Comparison of ENCODE assay signal across 15 cellular contexts in genomic region chr6:43125119-43125518, GRCh38. TPM values are rescaled to one million over a fixed set of nuclear protein-coding genes. Genes with fewer than 3 reads are reported as not detected.
DNase-seq lines count a peak whose midpoint lies in the region; TF ChIP-seq lines count a peak whose summit lies in the region.
"Had no signal": no experiment of that assay in that cellular context is flagged by ENCODE, and none has a peak within 500 bp of the region (broad histone marks: within the 10 kb centered on the region; RNA-seq: fewer than 3 reads in every experiment).

No MANE protein-coding gene starts in this region.

- no peaks in the 10 kb centered on the region for H3K9me3 ChIP-seq in breast epithelium
- H3K9me3 ChIP-seq in mesenchymal stem cell (ENCODE audit: control insufficient read depth, low read length), result no peaks in the 10 kb centered on the region
- no peaks in the 10 kb centered on the region for H3K9me3 ChIP-seq in vagina
- H3K9me3 ChIP-seq: mucosa of descending colon, sigmoid colon had no signal

- peaks cover 11% of the 10 kb centered on the region for H3K79me1 ChIP-seq in mesenchymal stem cell (replicated peaks; ENCODE audit: low read length, poor library complexity, severe bottlenecking)

- H2BK5ac ChIP-seq in mesenchymal stem cell (ENCODE audit: low read depth, low read length, poor library complexity, severe bottlenecking), result peak overlapping the region; percentile 33

- CTCF ChIA-PET in MCF 10A (lab: Yijun Ruan, JAX), result interaction anchor here (0.7 to 1.7 kb wide), 4 partner anchors 19 to 223 kb away, joined by 3 to 8 read pairs (median 4); no protein-coding TSS in a partner anchor

- H2AFZ ChIP-seq in mesenchymal stem cell (ENCODE audit: low read depth, low read length), result no peak overlapping the region

- H3K14ac ChIP-seq in mesenchymal stem cell (ENCODE audit: low read length in 2 of 2), result no peak overlapping the region

- H3K36me3 ChIP-seq in breast epithelium (no peaks in the 10 kb centered on the region), mesenchymal stem cell (ENCODE audit: control insufficient read depth in 1 of 2, insufficient read depth in 2 of 2, low read depth in 1 of 2, low read length in 2 of 2) (peaks cover 0 to 12% of the 10 kb centered on the region in 2 experiments), vagina (no peaks in the 10 kb centered on the region)
- H3K36me3 ChIP-seq: sigmoid colon had no signal

- H3K4me1 ChIP-seq in breast epithelium, result peaks cover 16 to 28% of the 10 kb centered on the region in 2 donors
- peaks cover 78% of the 10 kb centered on the region for H3K4me1 ChIP-seq in mesenchymal stem cell (ENCODE audit: control insufficient read depth, insufficient read depth, low read depth, low read length)
- peaks cover 80% of the 10 kb centered on the region for H3K4me1 ChIP-seq in vagina

- intact Hi-C loops in breast epithelium (cut with DNase I; ENCODE audit: low total_unique reads) (no loop called here), MCF 10A (cut with micrococcal nuclease) (no loop called here), vagina (cut with DNase I) (loop anchor here (10.0 kb wide), 1 partner anchor 50 kb away; the partner anchor contains the start of gene PTK7)

- TF ChIP-seq CTCF in breast epithelium (IDR thresholded peaks at IDR 0.05) (no peak), MCF 10A (IDR thresholded peaks at IDR 0.05; ENCODE audit: unreplicated experiment) (no peak), vagina (IDR thresholded peaks at IDR 0.05) (no peak)

- H2BK15ac ChIP-seq in mesenchymal stem cell (ENCODE audit: low read depth, poor library complexity, severe bottlenecking), result no peak overlapping the region

- no peak overlapping the region for H3K23ac ChIP-seq in mesenchymal stem cell (ENCODE audit: low read length in 2 of 2)

- H4K8ac ChIP-seq in mesenchymal stem cell (ENCODE audit: low read length), result peak overlapping the region; percentile 10

- no peak overlapping the region for H3K9ac ChIP-seq in mesenchymal stem cell (ENCODE audit: low read length)

- H3K18ac ChIP-seq in mesenchymal stem cell (ENCODE audit: low read depth in 1 of 2, low read length in 2 of 2), result peak overlapping the region in 1 of 2 experiments; percentile 54

- no peak overlapping the region for H3K4me3 ChIP-seq in breast epithelium
- H3K4me3 ChIP-seq in mesenchymal stem cell (ENCODE audit: insufficient read depth in 1 of 2, low read depth in 1 of 2, low read length in 2 of 2), result no peak overlapping the region
- no peak overlapping the region for H3K4me3 ChIP-seq in vagina
- H3K4me3 ChIP-seq: GM12878, mucosa of descending colon, sigmoid colon had no signal

- POLR2A ChIA-PET in MCF 10A (lab: Yijun Ruan, JAX), result interaction anchor here (0.5 to 1.5 kb wide), 7 partner anchors 10 to 70 kb away, joined by 3 to 6 read pairs (median 3); no protein-coding TSS in a partner anchor

- H3K27me3 Mint-ChIP-seq in MCF 10A (ENCODE audit: insufficient read depth, unreplicated experiment), result no peaks in the 10 kb centered on the region

- H2BK120ac ChIP-seq in mesenchymal stem cell (ENCODE audit: low read depth, low read length), result no peak overlapping the region

- H3K36me3 Mint-ChIP-seq in MCF 10A (ENCODE audit: insufficient read depth, unreplicated experiment), result peaks cover 6% of the 10 kb centered on the region

- peak overlapping the region; percentile 90 for H2AK5ac ChIP-seq in mesenchymal stem cell (ENCODE audit: low read length, severe bottlenecking)

- H3K4me3 Mint-ChIP-seq in MCF 10A (ENCODE audit: unreplicated experiment), result no peak overlapping the region

- H3K4ac ChIP-seq in mesenchymal stem cell (ENCODE audit: low read depth in 1 of 2, low read length in 2 of 2), result peak overlapping the region in 1 of 2 experiments; percentile 2

- H2BK12ac ChIP-seq in mesenchymal stem cell (ENCODE audit: low read length in 2 of 2), result peak overlapping the region in 1 of 2 experiments; percentile 59

- no peak overlapping the region for H3K27ac Mint-ChIP-seq in MCF 10A (ENCODE audit: low read depth, unreplicated experiment)

- no TSS peak for BruUV-seq in MCF 10A (replicated peaks; lab: Mats Ljungman, UMichigan)

- H3K27ac ChIP-seq in breast epithelium (peak overlapping the region; percentile 18 to 88), mesenchymal stem cell (ENCODE audit: low read length, poor library complexity, severe bottlenecking) (peak overlapping the region; percentile 82), vagina (peak overlapping the region; percentile 85)
- H3K27ac ChIP-seq: 22Rv1, HL-60, sigmoid colon had no signal

- DNase-seq in breast epithelium (ENCODE audit: low spot score in 2 of 2) (no peak), MCF 10A (ENCODE audit: unreplicated experiment) (no peak), brain pericyte (ENCODE audit: low read depth, low spot score) (peak; percentile 60), mesenchymal stem cell (peak; percentile 96), vagina (ENCODE audit: extremely low spot score in 2 of 2) (no peak), NCI-H1092 (lab: John Stamatoyannopoulos, UW) (no peak), NOMO-1 treated with dmso at 0.1 percent for 144 hours (lab: John Stamatoyannopoulos, UW; ENCODE audit: unreplicated experiment) (no peak), HT-29 (ENCODE audit: low spot score) (no peak)
- DNase-seq: activated CD4-positive, CD25-positive, alpha-beta regulatory T cell treated with anti-CD3 and anti-CD28 coated beads, Interleukin-2, amount 50 U/mL, for 72 hours; MM.1S; sigmoid colon had no signal

- H3K4me1 Mint-ChIP-seq in MCF 10A (ENCODE audit: insufficient read depth, unreplicated experiment), result peaks cover 40% of the 10 kb centered on the region

- H3K4me2 ChIP-seq in mesenchymal stem cell (ENCODE audit: low read length, poor library complexity, severe bottlenecking), result no peak overlapping the region

- no peaks in the 10 kb centered on the region for H3K27me3 ChIP-seq in breast epithelium
- no peaks in the 10 kb centered on the region for H3K27me3 ChIP-seq in mesenchymal stem cell (ENCODE audit: control insufficient read depth in 1 of 2, insufficient read depth in 1 of 2, low read length in 2 of 2)
- no peaks in the 10 kb centered on the region for H3K27me3 ChIP-seq in vagina

- H4K91ac ChIP-seq in mesenchymal stem cell (ENCODE audit: low read length), result peak overlapping the region; percentile 29

- TF ChIP-seq POLR2A in breast epithelium (IDR thresholded peaks at IDR 0.05), result no peak
- no peak for TF ChIP-seq POLR2A in vagina (IDR thresholded peaks at IDR 0.05)

- no peaks in the 10 kb centered on the region for H3K9me3 Mint-ChIP-seq in MCF 10A (ENCODE audit: unreplicated experiment)

- 29% methylated on average over 5 of the region's 6 CpGs for WGBS in mesenchymal stem cell

RNA-seq across cellular contexts. Expression of gene SRF, which starts 46.0 kb away (rescaled TPM):
- total RNA-seq in breast epithelium, result 10 to 100 TPM; 18.1 to 32.1 (median 28.5) TPM
- total RNA-seq in MCF 10A (2022), result 29.7 and 32.1 TPM in 2 replicates
- polyA plus RNA-seq in mesenchymal stem cell (2013, experiment 1 of 2), result 30.1 TPM
- 29.6 TPM for polyA plus RNA-seq in mesenchymal stem cell (2013, experiment 2 of 2)
- 28.2 TPM for total RNA-seq in vagina
- 49.2 and 57.4 TPM in 2 replicates for total RNA-seq in HT-29 (2014; rRNA removed; shearing (Covaris generic))

RNA-seq across cellular contexts. Expression of gene PTK7, which starts 49.0 kb away (rescaled TPM):
- total RNA-seq in breast epithelium (10 to 100 TPM in 2 of 3 donors, 1 to 10 TPM in 1; 7.0 to 57.1 (median 52.1) TPM), MCF 10A (2022) (42.6 and 48.4 TPM in 2 replicates), vagina (62.1 TPM)
- 73.1 TPM for polyA plus RNA-seq in mesenchymal stem cell (2013, experiment 1 of 2)
- polyA plus RNA-seq in mesenchymal stem cell (2013, experiment 2 of 2), result 71.9 TPM
- 48.0 and 56.3 TPM in 2 replicates for total RNA-seq in HT-29 (2014; rRNA removed; shearing (Covaris generic))

RNA-seq across cellular contexts. Expression of gene CUL9, which starts 56.9 kb away (rescaled TPM):
- total RNA-seq in breast epithelium (10 to 100 TPM; 25.1 to 47.5 (median 43.3) TPM), MCF 10A (2022) (39.6 and 42.8 TPM in 2 replicates), vagina (49.1 TPM)
- 12.8 TPM for polyA plus RNA-seq in mesenchymal stem cell (2013, experiment 1 of 2)
- 11.6 TPM for polyA plus RNA-seq in mesenchymal stem cell (2013, experiment 2 of 2)
- 13.5 and 17.2 TPM in 2 replicates for total RNA-seq in HT-29 (2014; rRNA removed; shearing (Covaris generic))

Comparison
In these comparisons a context has a peak if more than half of its experiments do, and no peak if none do; other contexts are left out.
1. DNase-seq: peak in brain pericyte (single experiment) and mesenchymal stem cell (single experiment); none in breast epithelium (0 of 2), MCF 10A (single experiment), vagina (0 of 2), NCI-H1092 (single experiment), NOMO-1 treated with dmso at 0.1 percent for 144 hours (single experiment) and HT-29 (single experiment).
2. Peak in every context shown above with its lines, with median percentiles within 50 percentile points of each other: H3K27ac ChIP-seq.